Comparison of ENCODE assay signal across 11 cellular contexts in genomic region chr9:38689678-38690077, GRCh38. TPM values are rescaled to one million over a fixed set of nuclear protein-coding genes. Genes with fewer than 3 reads are reported as not detected.
DNase-seq lines count a peak whose midpoint lies in the region; ATAC-seq, FAIRE-seq and TF ChIP-seq lines count a peak whose summit lies in the region.
"Had no signal": no experiment of that assay in that cellular context is flagged by ENCODE, and none has a peak within 500 bp of the region (broad histone marks: within the 10 kb centered on the region; RNA-seq: fewer than 3 reads in every experiment).

No MANE protein-coding gene starts in this region.

- intact Hi-C loops in Calu3 (cut with micrococcal nuclease; ENCODE audit: unreplicated experiment) (no loop called here), left ventricle myocardium inferior (cut with micrococcal nuclease) (no loop called here)

- H3K4me1 ChIP-seq in left ventricle myocardium inferior (peaks cover 22% of the 10 kb centered on the region), foreskin keratinocyte (no peaks in the 10 kb centered on the region)

- no peak for TF ChIP-seq CTCF in astrocyte of the cerebellum (IDR thresholded peaks at IDR 0.05; ENCODE audit: low read depth, low read length, missing control alignments)
- no peak for TF ChIP-seq CTCF in Calu3 (IDR thresholded peaks at IDR 0.05; ENCODE audit: unreplicated experiment)
- TF ChIP-seq CTCF in left ventricle myocardium inferior (IDR thresholded peaks at IDR 0.05; ENCODE audit: borderline replicate concordance) = no peak
- no peak for TF ChIP-seq CTCF in foreskin keratinocyte (conservative IDR thresholded peaks at IDR 0.05)

- no peak overlapping the region for H3K4me3 ChIP-seq in astrocyte of the cerebellum (ENCODE audit: low read depth, low read length)
- no peak overlapping the region for H3K4me3 ChIP-seq in left ventricle myocardium inferior

- H3K4me3 Mint-ChIP-seq in Calu3 (ENCODE audit: low read depth, unreplicated experiment) = no peak overlapping the region
- H3K4me3 Mint-ChIP-seq: activated CD8-positive, alpha-beta T cell treated with anti-CD3 and anti-CD28 coated beads for 36 hours had no signal

- H3K36me3 ChIP-seq in left ventricle myocardium inferior = no peaks in the 10 kb centered on the region

- no peaks in the 10 kb centered on the region for H3K36me3 Mint-ChIP-seq in Calu3 (ENCODE audit: insufficient read depth, unreplicated experiment)

- H3K27ac Mint-ChIP-seq in Calu3 (ENCODE audit: unreplicated experiment) = no peak overlapping the region
- H3K27ac Mint-ChIP-seq: activated CD8-positive, alpha-beta T cell treated with anti-CD3 and anti-CD28 coated beads for 36 hours had no signal

- no peak for FAIRE-seq in GM19239 (lab: Jason Lieb, UNC)

- no peaks in the 10 kb centered on the region for H3K9me3 ChIP-seq in left ventricle myocardium inferior (replicated peaks)

- no TSS peak for BruUV-seq in Calu3 (replicated peaks; lab: Mats Ljungman, UMichigan)

- no peak for ATAC-seq in foreskin keratinocyte
- ATAC-seq: activated CD8-positive, alpha-beta T cell treated with anti-CD3 and anti-CD28 coated beads for 36 hours had no signal

- CTCF ChIA-PET in Calu3 (lab: Charles Lee) = no interaction called here

- H3K27me3 ChIP-seq in left ventricle myocardium inferior (ENCODE audit: low read depth) = no peaks in the 10 kb centered on the region
- no peaks in the 10 kb centered on the region for H3K27me3 ChIP-seq in foreskin keratinocyte

- in situ Hi-C loops in astrocyte of the cerebellum (cut with HindIII; ENCODE audit: low sequenced_read_pairs) = no loop called here

- DNase-seq in C1 segment of cervical spinal cord (lab: John Stamatoyannopoulos, UW) = peak in 8 of 14 donors; percentile 12 to 54 (median 40)
- peak; percentile 91 for DNase-seq in NCI-H1694 (lab: John Stamatoyannopoulos, UW)
- DNase-seq in astrocyte of the cerebellum (ENCODE audit: low read depth) = peak; percentile 66
- peak; percentile 76 for DNase-seq in medulla oblongata (ENCODE audit: extremely low spot score)
- DNase-seq in Calu3 = no peak
- DNase-seq in GM19239 (ENCODE audit: insufficient read length, low spot score) = no peak
- DNase-seq in left ventricle myocardium inferior = no peak
- DNase-seq in foreskin keratinocyte = no peak
- DNase-seq: activated CD8-positive, alpha-beta T cell treated with anti-CD3 and anti-CD28 coated beads for 36 hours; effector CD4-positive, alpha-beta T cell had no signal

- H3K9me3 Mint-ChIP-seq in Calu3 (ENCODE audit: low read depth, unreplicated experiment) = no peaks in the 10 kb centered on the region
- H3K9me3 Mint-ChIP-seq: activated CD8-positive, alpha-beta T cell treated with anti-CD3 and anti-CD28 coated beads for 36 hours had no signal

- no peaks in the 10 kb centered on the region for H3K4me1 Mint-ChIP-seq in Calu3 (ENCODE audit: low read depth, unreplicated experiment)

- H3K27me3 Mint-ChIP-seq in Calu3 (ENCODE audit: unreplicated experiment) = no peaks in the 10 kb centered on the region

- no peak overlapping the region for H3K27ac ChIP-seq in left ventricle myocardium inferior (replicated peaks)
- no peak overlapping the region for H3K27ac ChIP-seq in foreskin keratinocyte

RNA-seq across cellular contexts. Expression of gene FAM240B, which starts 30.3 kb away (rescaled TPM):
- total RNA-seq in Calu3 (2022) (not detected in 2 replicates), left ventricle myocardium inferior (not detected), foreskin keratinocyte (not detected in 2 replicates)
- not detected in 2 replicates for polyA plus RNA-seq in foreskin keratinocyte
- total RNA-seq: activated CD8-positive, alpha-beta T cell treated with anti-CD3 and anti-CD28 coated beads for 36 hours; mononuclear cell had no signal

Comparison
In these comparisons a context has a peak if more than half of its experiments do, and no peak if none do; other contexts are left out.
1. DNase-seq: peak in C1 segment of cervical spinal cord (8 of 14), NCI-H1694 (single experiment), astrocyte of the cerebellum (single experiment) and medulla oblongata (single experiment); none in Calu3 (single experiment), GM19239 (single experiment), left ventricle myocardium inferior (single experiment) and foreskin keratinocyte (0 of 2).